Comparison of ENCODE assay signal across 21 cellular contexts in the genomic region with DNA sequence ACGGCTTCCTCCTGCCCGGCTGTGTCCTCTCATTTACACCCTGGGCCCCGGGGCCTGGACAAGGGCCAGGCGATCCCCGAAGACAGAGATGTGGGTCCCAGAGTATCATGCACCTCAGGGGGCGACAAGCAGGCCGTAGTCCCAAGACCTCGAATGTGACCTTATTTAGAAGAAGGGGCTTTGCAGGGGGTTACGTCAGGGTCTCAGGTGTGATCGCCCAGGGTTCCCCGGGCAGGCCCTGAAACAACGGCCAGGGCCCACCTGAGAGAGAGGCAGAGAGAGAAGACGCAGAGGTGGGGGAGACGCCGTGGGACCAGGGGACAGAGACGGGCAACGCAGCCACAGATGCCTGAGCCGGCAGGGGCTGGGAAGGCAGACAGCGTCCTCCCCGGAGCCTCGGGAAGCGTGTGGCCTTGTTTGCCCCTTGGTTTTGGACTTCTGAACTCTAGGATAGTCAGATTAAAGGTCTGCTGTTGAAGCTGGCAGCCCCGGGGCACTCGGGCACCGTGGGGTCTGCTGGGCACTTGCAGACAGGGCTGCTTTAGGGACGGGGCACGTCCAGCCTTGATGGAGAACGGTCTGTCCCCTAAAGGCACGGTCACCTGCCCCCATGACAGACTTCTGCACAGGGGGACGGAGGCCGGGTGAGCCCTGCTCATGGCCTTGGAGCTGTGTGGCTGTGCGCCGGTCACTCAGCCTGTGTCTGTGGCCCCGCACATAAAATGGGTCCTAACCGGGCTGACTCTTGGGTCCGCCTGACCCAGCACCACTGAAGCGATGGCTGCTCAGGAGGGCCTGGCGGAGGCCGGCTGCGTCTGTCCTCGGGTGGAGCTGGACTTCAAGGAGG. TPM values are rescaled to one million over a fixed set of nuclear protein-coding genes. Genes with fewer than 3 reads are reported as not detected.
A peak's percentile ranks its signal among the peaks of the same experiment; 100 is the strongest.
DNase-seq lines count a peak whose midpoint lies in the region; ATAC-seq, FAIRE-seq and TF ChIP-seq lines count a peak whose summit lies in the region.
"Had no signal": no experiment of that assay in that cellular context is flagged by ENCODE, and none has a peak within 500 bp of the region (broad histone marks: within the 10 kb centered on the region; RNA-seq: fewer than 3 reads in every experiment).

No MANE protein-coding gene starts in this region.

- H3K79me2 ChIP-seq in osteoblast (ENCODE audit: insufficient read depth, low read length) = no peaks in the 10 kb centered on the region

- H2AFZ ChIP-seq in osteoblast (ENCODE audit: low read length) = no peak overlapping the region
- H2AFZ ChIP-seq: GM23248 had no signal

- H3K27ac ChIP-seq in heart left ventricle (no peak overlapping the region), osteoblast (ENCODE audit: low read depth, low read length) (no peak overlapping the region)
- H3K27ac ChIP-seq: esophagus squamous epithelium, GM23248, SJCRH30, suprapubic skin, VCaP had no signal

- no peak overlapping the region for H3K4me3 ChIP-seq in heart left ventricle
- no peak overlapping the region for H3K4me3 ChIP-seq in osteoblast (ENCODE audit: insufficient read depth, low read length)
- H3K4me3 ChIP-seq: esophagus squamous epithelium, GM12878, GM23248, SJCRH30, suprapubic skin had no signal

- WGBS in heart left ventricle, 4 donors = 91 to 93% (median 92%) methylated on average over 33 to 41 of the region's 41 CpGs

- H3K9me3 ChIP-seq in heart left ventricle (no peaks in the 10 kb centered on the region), osteoblast (ENCODE audit: low read depth, low read length) (no peaks in the 10 kb centered on the region)
- H3K9me3 ChIP-seq: esophagus squamous epithelium, SJCRH30, suprapubic skin had no signal

- TF ChIP-seq CTCF in heart left ventricle (IDR thresholded peaks at IDR 0.05) (no peak), osteoblast (IDR thresholded peaks at IDR 0.05; ENCODE audit: extremely low read depth, low read depth, low read length) (no peak)

- ATAC-seq in heart left ventricle (no peak), Right ventricle myocardium inferior (no peak), left ventricle myocardium superior (no peak), HG03469 (IDR thresholded peaks at IDR 0.05; ENCODE audit: unreplicated experiment) (no peak)
- ATAC-seq: effector memory CD8-positive, alpha-beta T cell; GM12878; PC-3 had no signal

- no peak for FAIRE-seq in RCC 7860 (lab: Jason Lieb, UNC)
- FAIRE-seq: GM12878 had no signal

- no peak overlapping the region for H3K4me2 ChIP-seq in osteoblast (ENCODE audit: insufficient read depth, low read length)

- H3K27me3 ChIP-seq in heart left ventricle (peaks cover 0 to 4% (median 0%) of the 10 kb centered on the region in 9 donors), osteoblast (ENCODE audit: insufficient read depth, low read length) (no peaks in the 10 kb centered on the region)
- H3K27me3 ChIP-seq: SJCRH30 had no signal

- peaks cover 0 to 14% (median 12%) of the 10 kb centered on the region in 12 donors for H3K4me1 ChIP-seq in heart left ventricle
- H3K4me1 ChIP-seq in osteoblast (ENCODE audit: insufficient read depth, low read length) = peaks cover 10% of the 10 kb centered on the region
- H3K4me1 ChIP-seq: SJCRH30 had no signal

- H3K36me3 ChIP-seq in heart left ventricle = peaks cover 0 to 3% (median 0%) of the 10 kb centered on the region in 9 donors
- no peaks in the 10 kb centered on the region for H3K36me3 ChIP-seq in osteoblast (ENCODE audit: insufficient read depth, low read length)
- H3K36me3 ChIP-seq: SJCRH30 had no signal

- no peak for TF ChIP-seq POLR2A in heart left ventricle (IDR thresholded peaks at IDR 0.05)

- intact Hi-C loops in heart left ventricle (cut with DNase I) = no loop called here
- intact Hi-C loops in Right ventricle myocardium inferior (cut with DNase I) = no loop called here
- intact Hi-C loops in left ventricle myocardium superior (cut with micrococcal nuclease) = no loop called here

- H4K20me1 ChIP-seq in osteoblast (ENCODE audit: insufficient read depth, low read length) = no peaks in the 10 kb centered on the region

- DNase-seq in heart left ventricle (peak in 3 of 5 donors; percentile 4 to 22 (median 17)), Right ventricle myocardium inferior (ENCODE audit: missing footprints) (no peak), left ventricle myocardium superior (peak; percentile 15), osteoblast (ENCODE audit: insufficient read length, low spot score, missing footprints) (peak; percentile 83), RCC 7860 (ENCODE audit: low spot score) (no peak), pons (ENCODE audit: low spot score) (no peak), SK-N-DZ (ENCODE audit: low spot score) (no peak)
- DNase-seq: effector memory CD8-positive, alpha-beta T cell; esophagus squamous epithelium; GM23248; KBM-7; NCI-H1694; PC-3; stimulated activated CD4-positive, alpha-beta T cell treated with anti-CD3 and anti-CD28 coated beads, Interleukin-15, amount 100 ng/mL, for 24 hours had no signal

RNA-seq across cellular contexts. Expression of gene RNF223, which starts 9.3 kb away (rescaled TPM):
- total RNA-seq in heart left ventricle (not detected), Right ventricle myocardium inferior (not detected), left ventricle myocardium superior (not detected), osteoblast (not detected in 2 replicates)
- not detected for polyA plus RNA-seq in heart left ventricle
- not detected in 2 replicates for polyA plus RNA-seq in SK-N-DZ (2014; cell fraction: cytosol; rRNA removed)
- not detected in 2 replicates for polyA plus RNA-seq in SK-N-DZ (2014; cell fraction: nucleus; rRNA removed)
- total RNA-seq: CD8-positive, alpha-beta memory T cell; chondrocyte; GM23248; SJCRH30 had no signal
- polyA plus RNA-seq: CD8-positive, alpha-beta memory T cell; GM12878; GM23248 had no signal

RNA-seq across cellular contexts. Expression of gene C1orf159, which starts 32.5 kb away (rescaled TPM):
- total RNA-seq in heart left ventricle = 1 to 10 TPM; 3.7 to 6.6 (median 4.2) TPM
- 1 to 10 TPM; 7.1 to 7.2 TPM for polyA plus RNA-seq in heart left ventricle
- 2.9 TPM for total RNA-seq in Right ventricle myocardium inferior
- total RNA-seq in left ventricle myocardium superior = 4.0 TPM
- total RNA-seq in osteoblast = 5.4 and 8.5 TPM in 2 replicates
- polyA plus RNA-seq in SK-N-DZ (2014; cell fraction: cytosol; rRNA removed) = 25.1 and 29.9 TPM in 2 replicates
- 68.9 and 148 TPM in 2 replicates for polyA plus RNA-seq in SK-N-DZ (2014; cell fraction: nucleus; rRNA removed)

Comparison
In these comparisons a context has a peak if more than half of its experiments do, and no peak if none do; other contexts are left out.
1. DNase-seq: peak in heart left ventricle (3 of 5), left ventricle myocardium superior (single experiment) and osteoblast (single experiment); none in Right ventricle myocardium inferior (single experiment), RCC 7860 (single experiment), pons (single experiment) and SK-N-DZ (single experiment).